1 cellular context compared by ENCODE assay signal in the genomic region with DNA sequence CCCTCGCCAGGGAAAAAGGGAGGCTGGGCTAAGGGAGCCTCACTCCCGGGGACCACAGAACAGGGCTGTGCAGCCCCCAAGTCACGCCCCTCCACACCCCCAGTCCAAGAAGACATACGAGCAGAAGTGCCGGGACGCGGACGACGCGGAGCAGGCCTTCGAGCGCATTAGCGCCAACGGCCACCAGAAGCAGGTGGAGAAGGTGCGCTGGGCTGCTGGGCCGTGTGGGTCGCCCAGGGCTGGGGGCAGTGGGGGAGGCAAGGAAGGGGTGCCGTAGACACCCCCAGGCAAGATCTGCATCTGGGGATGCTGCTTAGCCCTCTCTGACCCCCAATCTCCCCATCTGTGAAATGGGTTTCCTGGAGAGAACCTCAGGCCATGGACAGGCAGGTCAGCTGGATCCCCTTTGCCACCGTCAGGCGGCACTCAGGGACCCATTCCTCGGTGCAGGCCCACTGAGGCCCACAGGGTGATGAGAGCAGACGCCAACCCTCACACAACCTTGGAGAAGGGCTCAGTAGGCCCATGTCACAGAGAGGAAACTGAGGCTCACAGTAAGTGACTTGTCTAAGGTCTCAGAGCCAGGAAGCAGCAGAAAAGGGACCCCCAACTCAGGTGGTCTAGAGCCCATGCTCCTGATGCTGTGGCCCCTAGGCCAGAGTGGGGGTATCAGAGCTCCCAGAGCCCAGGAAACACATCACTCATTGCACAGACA.
TF ChIP-seq lines count a peak whose summit lies in the region.

No MANE protein-coding gene starts in this region.

TF ChIP-seq in H1, 55 proteins besides CTCF, POLR2A, EP300 and RAD21:
- TF ChIP-seq BCL11A (IDR thresholded peaks at IDR 0.05; ENCODE audit: low read depth in 2 of 2, low read length in 2 of 2) (no peak), BACH1 (IDR thresholded peaks at IDR 0.05; ENCODE audit: low read length) (no peak), CBX5 (IDR thresholded peaks at IDR 0.05; ENCODE audit: low read depth, low read length) (no peak), SIN3A (conservative IDR thresholded peaks at IDR 0.05 in 1 of 2, IDR thresholded peaks at IDR 0.05 in 1 of 2; ENCODE audit: low read depth in 1 of 2, low read length in 2 of 2) (0 out of 4 replicates have a peak, but pooled peaks of 1 of the 2 experiments have one; percentile 7), TCF12 (IDR thresholded peaks at IDR 0.05; ENCODE audit: low read depth, low read length) (no peak), ASH2L (IDR thresholded peaks at IDR 0.05; ENCODE audit: low read length) (no peak), POU5F1 (IDR thresholded peaks at IDR 0.05; ENCODE audit: low read depth, low read length) (no peak), JUN (IDR thresholded peaks at IDR 0.05; ENCODE audit: low read depth, low read length) (no peak), KDM1A (IDR thresholded peaks at IDR 0.05; ENCODE audit: borderline replicate concordance, low read length) (peak; percentile 48; the same call in 1 of the 2 replicates), ATF2 (IDR thresholded peaks at IDR 0.05; ENCODE audit: low read length) (no peak), MAX (IDR thresholded peaks at IDR 0.05) (peak; percentile 45; the same call in 1 of the 2 replicates), NRF1 (IDR thresholded peaks at IDR 0.05; ENCODE audit: low read depth, low read length) (no peak), E2F6 (IDR thresholded peaks at IDR 0.05) (peak; percentile 75), EZH2 (IDR thresholded peaks at IDR 0.05; ENCODE audit: low read depth, low read length, severe bottlenecking) (no peak), MAFK (IDR thresholded peaks at IDR 0.05; ENCODE audit: low read depth, low read length) (no peak), SIRT6 (IDR thresholded peaks at IDR 0.05; ENCODE audit: low read length) (no peak), CEBPB (IDR thresholded peaks at IDR 0.05; ENCODE audit: low read depth, low read length) (no peak), SAP30 (IDR thresholded peaks at IDR 0.05; ENCODE audit: insufficient read depth, insufficient replicate concordance, low read length) (no peak), FOSL1 (IDR thresholded peaks at IDR 0.05; ENCODE audit: insufficient read depth, low read depth, low read length) (no peak), RBBP5 (IDR thresholded peaks at IDR 0.05; ENCODE audit: borderline replicate concordance, low read depth, low read length) (0 out of 2 replicates have a peak, but pooled peaks have one; percentile 13), YY1 (IDR thresholded peaks at IDR 0.05; ENCODE audit: low read depth, low read length) (no peak), CTBP2 (IDR thresholded peaks at IDR 0.05; ENCODE audit: borderline replicate concordance, insufficient read depth, insufficient read length, low read length) (no peak), SUZ12 (IDR thresholded peaks at IDR 0.05; ENCODE audit: low read length) (no peak)
